ENCODE assay signal across 18 cellular contexts in the genomic region with DNA sequence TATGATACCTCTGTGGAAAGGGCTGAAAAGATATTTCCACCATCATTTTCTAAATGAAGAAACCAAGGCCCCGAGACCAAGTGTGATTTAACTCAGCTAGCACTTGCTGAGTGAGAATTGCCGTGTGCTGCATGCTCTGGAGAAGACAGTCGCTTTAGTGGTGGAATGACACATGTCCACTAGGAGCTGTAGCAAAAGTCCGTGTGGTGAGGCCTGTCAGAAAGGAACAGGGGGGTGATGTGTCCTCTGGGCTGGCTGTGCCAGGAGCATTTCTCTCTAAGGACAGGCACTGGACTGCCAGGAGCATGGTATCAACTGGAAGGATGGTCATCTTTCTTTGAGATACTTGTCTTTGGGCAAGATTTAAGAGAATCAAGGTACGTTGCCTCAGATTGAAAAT.
DNase-seq lines count a peak whose midpoint lies in the region; ATAC-seq and TF ChIP-seq lines count a peak whose summit lies in the region.
"Had no signal": no experiment of that assay in that cellular context is flagged by ENCODE, and none has a peak within 500 bp of the region (broad histone marks: within the 10 kb centered on the region; RNA-seq: fewer than 3 reads in every experiment).

No MANE protein-coding gene starts in this region.

- ATAC-seq in aorta (ENCODE audit: low FRiP score) (no peak), HG02571 (IDR thresholded peaks at IDR 0.05; ENCODE audit: unreplicated experiment) (no peak)
- ATAC-seq: Panc1, Right ventricle myocardium inferior, SK-N-SH treated with all-trans-retinoic acid at 6 μM for 48 hours had no signal

- no peak overlapping the region for H3K4me3 Mint-ChIP-seq in activated CD4-positive, alpha-beta T cell treated with anti-CD3 and anti-CD28 coated beads, Interleukin-2, amount 10 ng/mL, durations not matched to agents 24 days and 14 days
- H3K4me3 Mint-ChIP-seq in endodermal cell (no peak overlapping the region), mesothelial cell of epicardium (no peak overlapping the region)

- H3K4me2 ChIP-seq in GM23248 (ENCODE audit: unreplicated experiment) = no peak overlapping the region
- H3K4me2 ChIP-seq: BLaER1 treated with 17β-estradiol and CSF1 and Interleukin-3, amounts not matched to agents 10 nM and 100 nM had no signal

- no peaks in the 10 kb centered on the region for H3K4me1 ChIP-seq in endodermal cell (ENCODE audit: control insufficient read depth, insufficient read depth, low read length)
- peaks cover 8 to 16% of the 10 kb centered on the region in 2 donors for H3K4me1 ChIP-seq in aorta (ENCODE audit: control insufficient read depth in 1 of 2, insufficient read depth in 2 of 2, low read length in 2 of 2)
- peaks cover 21% of the 10 kb centered on the region for H3K4me1 ChIP-seq in GM23248 (ENCODE audit: insufficient read depth)

- H3K27ac ChIP-seq in endodermal cell (ENCODE audit: low read depth, low read length) (peak overlapping the region; percentile 9), aorta (ENCODE audit: low read depth in 1 of 2, low read length in 2 of 2) (peak overlapping the region; percentile 62 to 98), GM23248 (no peak overlapping the region; the same call in 1 of the 2 replicates)
- H3K27ac ChIP-seq: BLaER1 treated with 17β-estradiol and CSF1 and Interleukin-3, amounts not matched to agents 10 nM and 100 nM had no signal

- H3K9me3 ChIP-seq in endodermal cell (ENCODE audit: control insufficient read depth, low read length) (peaks cover 11% of the 10 kb centered on the region), aorta (ENCODE audit: control insufficient read depth, low read length) (no peaks in the 10 kb centered on the region), GM23248 (ENCODE audit: low read depth) (no peaks in the 10 kb centered on the region)

- H3K79me2 ChIP-seq in GM23248 (ENCODE audit: insufficient read depth) = peaks cover 91% of the 10 kb centered on the region

- no peaks in the 10 kb centered on the region for H4K20me1 ChIP-seq in GM23248 (ENCODE audit: insufficient read depth)

- H3K4me1 Mint-ChIP-seq in activated CD4-positive, alpha-beta T cell treated with anti-CD3 and anti-CD28 coated beads, Interleukin-2, amount 10 ng/mL, durations not matched to agents 24 days and 14 days = peaks cover 8% of the 10 kb centered on the region
- H3K4me1 Mint-ChIP-seq in endodermal cell = peaks cover 9% of the 10 kb centered on the region
- H3K4me1 Mint-ChIP-seq in mesothelial cell of epicardium = peaks cover 25% of the 10 kb centered on the region

- H3K36me3 Mint-ChIP-seq in activated CD4-positive, alpha-beta T cell treated with anti-CD3 and anti-CD28 coated beads, Interleukin-2, amount 10 ng/mL, durations not matched to agents 24 days and 14 days (ENCODE audit: low read depth) = peaks cover 40% of the 10 kb centered on the region
- H3K36me3 Mint-ChIP-seq in endodermal cell (ENCODE audit: low read depth) (peaks cover 73% of the 10 kb centered on the region), mesothelial cell of epicardium (peaks cover 49% of the 10 kb centered on the region)

- TF ChIP-seq CTCF in endodermal cell (conservative IDR thresholded peaks at IDR 0.05) (no peak), mesothelial cell of epicardium (IDR thresholded peaks at IDR 0.05; ENCODE audit: unreplicated experiment) (no peak)

- no peaks in the 10 kb centered on the region for H3K27me3 Mint-ChIP-seq in activated CD4-positive, alpha-beta T cell treated with anti-CD3 and anti-CD28 coated beads, Interleukin-2, amount 10 ng/mL, durations not matched to agents 24 days and 14 days
- H3K27me3 Mint-ChIP-seq in endodermal cell (ENCODE audit: insufficient read depth) = no peaks in the 10 kb centered on the region
- H3K27me3 Mint-ChIP-seq in mesothelial cell of epicardium (ENCODE audit: low read depth) = no peaks in the 10 kb centered on the region

- WGBS in endodermal cell (ENCODE audit: insufficient coverage in 1 of 2, insufficient read length in 1 of 2), 2 experiments = 81 to 85% methylated on average over 5 of the region's 5 CpGs
- 64 to 67% methylated on average over 5 of the region's 5 CpGs for WGBS in aorta, 2 donors
- WGBS in GM23248 (ENCODE audit: low coverage in 1 of 2, low lambda C conversion rate in 2 of 2, missing lambda C conversion rate in 2 of 2), 2 experiments = 96 to 98% methylated on average over 5 of the region's 5 CpGs

- no peaks in the 10 kb centered on the region for H3K9me3 Mint-ChIP-seq in activated CD4-positive, alpha-beta T cell treated with anti-CD3 and anti-CD28 coated beads, Interleukin-2, amount 10 ng/mL, durations not matched to agents 24 days and 14 days
- H3K9me3 Mint-ChIP-seq in endodermal cell = no peaks in the 10 kb centered on the region
- H3K9me3 Mint-ChIP-seq in mesothelial cell of epicardium = peaks cover 15% of the 10 kb centered on the region

- H3K9me2 ChIP-seq in GM23248 (ENCODE audit: insufficient read depth) = no peaks in the 10 kb centered on the region

- H3K36me3 ChIP-seq in endodermal cell (ENCODE audit: control insufficient read depth, insufficient read depth, low read length) (peaks cover 75% of the 10 kb centered on the region), aorta (ENCODE audit: control insufficient read depth in 1 of 2, insufficient read depth in 2 of 2, low read length in 1 of 2) (peaks cover 0 to 4% of the 10 kb centered on the region in 2 donors), GM23248 (ENCODE audit: low read depth) (peaks cover 38% of the 10 kb centered on the region)

- H3K4me3 ChIP-seq in endodermal cell (ENCODE audit: low read length) (no peak overlapping the region), aorta (ENCODE audit: low read length in 2 of 2) (no peak overlapping the region), GM23248 (no peak overlapping the region)
- H3K4me3 ChIP-seq: BLaER1 treated with 17β-estradiol and CSF1 and Interleukin-3, amounts not matched to agents 10 nM and 100 nM had no signal

- in situ Hi-C loops in GM23248 (cut with MboI) = no loop called here

- H3K27ac Mint-ChIP-seq in activated CD4-positive, alpha-beta T cell treated with anti-CD3 and anti-CD28 coated beads, Interleukin-2, amount 10 ng/mL, durations not matched to agents 24 days and 14 days = no peak overlapping the region
- no peak overlapping the region for H3K27ac Mint-ChIP-seq in endodermal cell
- peak overlapping the region; percentile 41 for H3K27ac Mint-ChIP-seq in mesothelial cell of epicardium

- H3K27me3 ChIP-seq in endodermal cell (ENCODE audit: control insufficient read depth, insufficient read depth, low read length, poor library complexity, severe bottlenecking) (no peaks in the 10 kb centered on the region), aorta (ENCODE audit: control insufficient read depth in 1 of 2, insufficient read depth in 2 of 2, low read length in 1 of 2) (no peaks in the 10 kb centered on the region), GM23248 (replicated peaks; ENCODE audit: insufficient read depth) (no peaks in the 10 kb centered on the region)
- H3K27me3 ChIP-seq: BLaER1 treated with 17β-estradiol and CSF1 and Interleukin-3, amounts not matched to agents 10 nM and 100 nM had no signal

- H3K9ac ChIP-seq in endodermal cell (ENCODE audit: extremely low read depth, low read length, poor library complexity, severe bottlenecking) (no peak overlapping the region), GM23248 (no peak overlapping the region)
- H3K9ac ChIP-seq: BLaER1 treated with 17β-estradiol and CSF1 and Interleukin-3, amounts not matched to agents 10 nM and 100 nM had no signal

- peak; percentile 37 for DNase-seq in activated CD4-positive, alpha-beta T cell treated with anti-CD3 and anti-CD28 coated beads, Interleukin-2, amount 10 ng/mL, durations not matched to agents 24 days and 14 days
- no peak for DNase-seq in activated CD4-positive, alpha-beta T cell treated with anti-CD3 and anti-CD28 coated beads for 48 hours
- DNase-seq in endodermal cell (no peak), mesothelial cell of epicardium (ENCODE audit: low spot score in 2 of 2, unreplicated experiment in 2 of 2) (no peak), aorta (no peak), NCI-H2081 treated with DMSO at 0.1 percent for 48 hours (lab: John Stamatoyannopoulos, UW) (no peak), GM23248 (no peak)
- DNase-seq: HCEC 1CT, KG1, NCI-H1092, NCI-H2107, NCI-H226, NCI-H69 had no signal

- intact Hi-C loops in activated CD4-positive, alpha-beta T cell treated with anti-CD3 and anti-CD28 coated beads, Interleukin-2, amount 10 ng/mL, durations not matched to agents 24 days and 14 days (cut with micrococcal nuclease) = no loop called here
- intact Hi-C loops in aorta (cut with DNase I) = loop anchor here in 1 of 2 donors (5.0 kb wide), 1 partner anchor 72 kb away; the partner anchor contains the start of gene ATXN10

- peaks cover 30% of the 10 kb centered on the region for H3F3A ChIP-seq in GM23248 (ENCODE audit: insufficient read depth)

- H2AFZ ChIP-seq in GM23248 = no peak overlapping the region
